Comparison of ENCODE assay signal across 2 cellular contexts in genomic region chr21:28239345-28239744, GRCh38.
TF ChIP-seq lines count a peak whose summit lies in the region.

No MANE protein-coding gene starts in this region.

TF ChIP-seq in IMR-90, 13 proteins besides CTCF, POLR2A, EP300 and RAD21:
- TF ChIP-seq FOS (IDR thresholded peaks at IDR 0.05; ENCODE audit: low read depth, low read length) (no peak), RCOR1 (IDR thresholded peaks at IDR 0.05; ENCODE audit: insufficient replicate concordance, low read length) (no peak), MAZ (IDR thresholded peaks at IDR 0.05; ENCODE audit: borderline replicate concordance, low read depth, low read length) (no peak), RFX5 (IDR thresholded peaks at IDR 0.05; ENCODE audit: low read depth, low read length) (no peak), SMC3 (IDR thresholded peaks at IDR 0.05; ENCODE audit: low read depth, low read length) (no peak), CHD1 (IDR thresholded peaks at IDR 0.05; ENCODE audit: low read depth, low read length) (no peak), BHLHE40 (IDR thresholded peaks at IDR 0.05; ENCODE audit: low read depth, low read length) (no peak)

TF ChIP-seq in GM23338, 12 proteins besides CTCF, POLR2A, EP300 and RAD21:
- TF ChIP-seq EZH2phosphoT487 (IDR thresholded peaks at IDR 0.05; ENCODE audit: unreplicated experiment) = no peak
- no peak for TF ChIP-seq ZNF462 (CRISPR knock-in tag; IDR thresholded peaks at IDR 0.05)
- TF ChIP-seq ETS1 (IDR thresholded peaks at IDR 0.05) = no peak
- TF ChIP-seq ZNF114 (CRISPR knock-in tag; IDR thresholded peaks at IDR 0.05) = no peak
- TF ChIP-seq REST (IDR thresholded peaks at IDR 0.05; ENCODE audit: unreplicated experiment) = no peak
- TF ChIP-seq ZNF331 (CRISPR knock-in tag; IDR thresholded peaks at IDR 0.05; ENCODE audit: low read depth) = no peak
- TF ChIP-seq NANOG (IDR thresholded peaks at IDR 0.05; ENCODE audit: borderline replicate concordance) = no peak
- TF ChIP-seq CREB1 (CRISPR knock-in tag; IDR thresholded peaks at IDR 0.05; ENCODE audit: low read depth) = no peak
- no peak for TF ChIP-seq STAT1 (IDR thresholded peaks at IDR 0.05; ENCODE audit: unreplicated experiment)
- no peak for TF ChIP-seq EZH2 (IDR thresholded peaks at IDR 0.05; ENCODE audit: low read depth, unreplicated experiment)
- TF ChIP-seq POLR2AphosphoS5 (IDR thresholded peaks at IDR 0.05; ENCODE audit: low read depth) = no peak
- no peak for TF ChIP-seq JUNB (IDR thresholded peaks at IDR 0.05; ENCODE audit: unreplicated experiment)
